ENCODE assay signal across 8 cellular contexts in genomic region chr3:45841701-45842491, GRCh38. TPM values are rescaled to one million over a fixed set of nuclear protein-coding genes. Genes with fewer than 3 reads are reported as not detected.
A peak's percentile ranks its signal among the peaks of the same experiment; 100 is the strongest.
DNase-seq lines count a peak whose midpoint lies in the region; ATAC-seq, FAIRE-seq and TF ChIP-seq lines count a peak whose summit lies in the region.

A gene with protein sequence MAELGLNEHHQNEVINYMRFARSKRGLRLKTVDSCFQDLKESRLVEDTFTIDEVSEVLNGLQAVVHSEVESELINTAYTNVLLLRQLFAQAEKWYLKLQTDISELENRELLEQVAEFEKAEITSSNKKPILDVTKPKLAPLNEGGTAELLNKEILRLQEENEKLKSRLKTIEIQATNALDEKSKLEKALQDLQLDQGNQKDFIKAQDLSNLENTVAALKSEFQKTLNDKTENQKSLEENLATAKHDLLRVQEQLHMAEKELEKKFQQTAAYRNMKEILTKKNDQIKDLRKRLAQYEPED (minus strand): TSS chr3:45842119. CDS start chr3:45841991, 128 bp downstream.

- 0 out of 3 replicates have a peak, but pooled peaks cover 2% of the 10 kb centered on the region for H3K9me3 ChIP-seq in A549

- no peak for FAIRE-seq in A549 (lab: Jason Lieb, UNC)

- CTCF ChIA-PET in A549 (lab: Yijun Ruan, JAX), result interaction anchor here (0.7 to 1.9 kb wide), 6 partner anchors 10 to 801 kb away, joined by 3 to 9 read pairs (median 4); no protein-coding TSS in a partner anchor

- peak within 1 kb of the TSS; percentile 62 to 77 for H3K27ac ChIP-seq in A549

- 8% methylated on average over 27 of the region's 52 CpGs for WGBS in A549 (ENCODE audit: missing lambda C conversion rate)

- no peak for TF ChIP-seq RAD21 in A549 (conservative IDR thresholded peaks at IDR 0.05 in 1 of 2, IDR thresholded peaks at IDR 0.05 in 1 of 2)

- peak within 1 kb of the TSS; percentile 98 for H3K4me3 ChIP-seq in A549

- TF ChIP-seq CTCF in A549 (IDR thresholded peaks at IDR 0.05), result no peak

- POLR2A ChIA-PET in A549 (lab: Yijun Ruan, JAX), result no interaction called here

- no peaks in the 10 kb centered on the region for H3K4me1 ChIP-seq in A549

- DNase-seq in A549 (ENCODE audit: low read depth in 1 of 2, low spot score in 1 of 2) (peak; percentile 81 to 97), NCI-H345 treated with DMSO at 0.1 percent for 48 hours (lab: John Stamatoyannopoulos, UW; ENCODE audit: unreplicated experiment) (peak; percentile 83), cerebellar cortex (ENCODE audit: low spot score) (peak; percentile 98), islet precursor cell (peak; percentile 95)
- peak; percentile 75 for DNase-seq in stimulated activated CD4-positive, alpha-beta T cell treated with anti-CD3 and anti-CD28 coated beads, Interleukin-12 subunit alpha, Interleukin-12 subunit beta, amount 100 ng/mL, for 4 hours

- peak; percentile 53 for TF ChIP-seq POLR2A in A549 (IDR thresholded peaks at IDR 0.05; ENCODE audit: low read length)

- peak within 1 kb of the TSS; percentile 68 for H3K4me2 ChIP-seq in A549

- TF ChIP-seq EP300 in A549 (IDR thresholded peaks at IDR 0.05), result no peak

- ATAC-seq in A549 (peak; percentile 93 to 97), GM18867 (IDR thresholded peaks at IDR 0.05; ENCODE audit: unreplicated experiment) (peak; percentile 94), HG03159 (IDR thresholded peaks at IDR 0.05; ENCODE audit: unreplicated experiment) (peak; percentile 90)
- peak; percentile 94 to 96 for ATAC-seq in activated CD4-positive, CD25-positive, alpha-beta regulatory T cell treated with anti-CD3 and anti-CD28 coated beads, Interleukin-2, amount 50 U/mL, for 24 hours

TF ChIP-seq in A549, 52 proteins besides CTCF, POLR2A, EP300 and RAD21 (continues in another document):
- TF ChIP-seq MAZ (IDR thresholded peaks at IDR 0.05; ENCODE audit: borderline replicate concordance, low read depth, low read length) (no peak), POLR2AphosphoS2 (conservative IDR thresholded peaks at IDR 0.05; ENCODE audit: low read length) (no peak), HOXA7 (CRISPR knock-in tag; IDR thresholded peaks at IDR 0.05) (no peak), FOXS1 (CRISPR knock-in tag; IDR thresholded peaks at IDR 0.05) (no peak), CBX2 (IDR thresholded peaks at IDR 0.05; ENCODE audit: borderline replicate concordance, low read depth) (no peak), HDAC2 (IDR thresholded peaks at IDR 0.05) (no peak), GATA3 (IDR thresholded peaks at IDR 0.05; ENCODE audit: borderline replicate concordance) (peak; percentile 18; the same call in 1 of the 2 replicates), KDM5A (IDR thresholded peaks at IDR 0.05) (no peak), CEBPB (IDR thresholded peaks at IDR 0.05) (peak; percentile 96 to 100), RNF2 (IDR thresholded peaks at IDR 0.05; ENCODE audit: borderline replicate concordance, low read depth) (no peak), CHD4 (IDR thresholded peaks at IDR 0.05; ENCODE audit: borderline replicate concordance) (no peak), RFX5 (IDR thresholded peaks at IDR 0.05) (0 out of 2 replicates have a peak, but pooled peaks have one; percentile 25), HOXB5 (CRISPR knock-in tag; IDR thresholded peaks at IDR 0.05) (0 out of 2 replicates have a peak, but pooled peaks have one; percentile 28), JUNB (IDR thresholded peaks at IDR 0.05) (no peak), NPAS2 (CRISPR knock-in tag; IDR thresholded peaks at IDR 0.05; ENCODE audit: borderline replicate concordance) (no peak), ZNF302 (CRISPR knock-in tag; IDR thresholded peaks at IDR 0.05) (no peak), ZSCAN20 (CRISPR knock-in tag; IDR thresholded peaks at IDR 0.05) (no peak), EHF (CRISPR knock-in tag; IDR thresholded peaks at IDR 0.05) (no peak; the same call in 1 of the 2 replicates), NFE2L2 (conservative IDR thresholded peaks at IDR 0.05; ENCODE audit: low read length) (no peak), HOXB13 (CRISPR knock-in tag; IDR thresholded peaks at IDR 0.05; ENCODE audit: low read depth) (0 out of 2 replicates have a peak, but pooled peaks have one; percentile 41), PBX3 (IDR thresholded peaks at IDR 0.05) (no peak), MYC (IDR thresholded peaks at IDR 0.05; ENCODE audit: borderline replicate concordance, low read length) (no peak), SREBF2 (IDR thresholded peaks at IDR 0.05) (no peak), BHLHE40 (IDR thresholded peaks at IDR 0.05; ENCODE audit: low read depth, low read length) (peak; percentile 66; the same call in 1 of the 2 replicates), FOSL2 (IDR thresholded peaks at IDR 0.05) (no peak), FOSL2 (CRISPR knock-in tag; IDR thresholded peaks at IDR 0.05) (no peak), CHD2 (IDR thresholded peaks at IDR 0.05; ENCODE audit: low read length, partially characterized antibody) (no peak), NR3C1 (IDR thresholded peaks at IDR 0.05) (no peak), ZC3H11A (IDR thresholded peaks at IDR 0.05) (no peak), SMC3 (IDR thresholded peaks at IDR 0.05) (no peak), KDM1A (IDR thresholded peaks at IDR 0.05; ENCODE audit: low read depth) (no peak), PHF8 (IDR thresholded peaks at IDR 0.05; ENCODE audit: borderline replicate concordance, low read depth) (peak; percentile 86), MAFK (IDR thresholded peaks at IDR 0.05; ENCODE audit: partially characterized antibody) (no peak)
- TF ChIP-seq, protein P1, sequence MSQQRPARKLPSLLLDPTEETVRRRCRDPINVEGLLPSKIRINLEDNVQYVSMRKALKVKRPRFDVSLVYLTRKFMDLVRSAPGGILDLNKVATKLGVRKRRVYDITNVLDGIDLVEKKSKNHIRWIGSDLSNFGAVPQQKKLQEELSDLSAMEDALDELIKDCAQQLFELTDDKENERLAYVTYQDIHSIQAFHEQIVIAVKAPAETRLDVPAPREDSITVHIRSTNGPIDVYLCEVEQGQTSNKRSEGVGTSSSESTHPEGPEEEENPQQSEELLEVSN (IDR thresholded peaks at IDR 0.05; ENCODE audit: borderline replicate concordance, low read depth), result peak; percentile 94
- TF ChIP-seq, protein P2, sequence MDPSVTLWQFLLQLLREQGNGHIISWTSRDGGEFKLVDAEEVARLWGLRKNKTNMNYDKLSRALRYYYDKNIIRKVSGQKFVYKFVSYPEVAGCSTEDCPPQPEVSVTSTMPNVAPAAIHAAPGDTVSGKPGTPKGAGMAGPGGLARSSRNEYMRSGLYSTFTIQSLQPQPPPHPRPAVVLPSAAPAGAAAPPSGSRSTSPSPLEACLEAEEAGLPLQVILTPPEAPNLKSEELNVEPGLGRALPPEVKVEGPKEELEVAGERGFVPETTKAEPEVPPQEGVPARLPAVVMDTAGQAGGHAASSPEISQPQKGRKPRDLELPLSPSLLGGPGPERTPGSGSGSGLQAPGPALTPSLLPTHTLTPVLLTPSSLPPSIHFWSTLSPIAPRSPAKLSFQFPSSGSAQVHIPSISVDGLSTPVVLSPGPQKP (IDR thresholded peaks at IDR 0.05; ENCODE audit: low read depth, low read length), result no peak
- TF ChIP-seq, protein P3, sequence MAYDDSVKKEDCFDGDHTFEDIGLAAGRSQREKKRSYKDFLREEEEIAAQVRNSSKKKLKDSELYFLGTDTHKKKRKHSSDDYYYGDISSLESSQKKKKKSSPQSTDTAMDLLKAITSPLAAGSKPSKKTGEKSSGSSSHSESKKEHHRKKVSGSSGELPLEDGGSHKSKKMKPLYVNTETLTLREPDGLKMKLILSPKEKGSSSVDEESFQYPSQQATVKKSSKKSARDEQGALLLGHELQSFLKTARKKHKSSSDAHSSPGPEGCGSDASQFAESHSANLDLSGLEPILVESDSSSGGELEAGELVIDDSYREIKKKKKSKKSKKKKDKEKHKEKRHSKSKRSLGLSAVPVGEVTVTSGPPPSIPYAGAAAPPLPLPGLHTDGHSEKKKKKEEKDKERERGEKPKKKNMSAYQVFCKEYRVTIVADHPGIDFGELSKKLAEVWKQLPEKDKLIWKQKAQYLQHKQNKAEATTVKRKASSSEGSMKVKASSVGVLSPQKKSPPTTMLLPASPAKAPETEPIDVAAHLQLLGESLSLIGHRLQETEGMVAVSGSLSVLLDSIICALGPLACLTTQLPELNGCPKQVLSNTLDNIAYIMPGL (CRISPR knock-in tag; IDR thresholded peaks at IDR 0.05; ENCODE audit: borderline replicate concordance), result no peak
- TF ChIP-seq, protein P4, sequence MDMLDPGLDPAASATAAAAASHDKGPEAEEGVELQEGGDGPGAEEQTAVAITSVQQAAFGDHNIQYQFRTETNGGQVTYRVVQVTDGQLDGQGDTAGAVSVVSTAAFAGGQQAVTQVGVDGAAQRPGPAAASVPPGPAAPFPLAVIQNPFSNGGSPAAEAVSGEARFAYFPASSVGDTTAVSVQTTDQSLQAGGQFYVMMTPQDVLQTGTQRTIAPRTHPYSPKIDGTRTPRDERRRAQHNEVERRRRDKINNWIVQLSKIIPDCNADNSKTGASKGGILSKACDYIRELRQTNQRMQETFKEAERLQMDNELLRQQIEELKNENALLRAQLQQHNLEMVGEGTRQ (IDR thresholded peaks at IDR 0.05), result peak; percentile 96
- TF ChIP-seq, protein P5, sequence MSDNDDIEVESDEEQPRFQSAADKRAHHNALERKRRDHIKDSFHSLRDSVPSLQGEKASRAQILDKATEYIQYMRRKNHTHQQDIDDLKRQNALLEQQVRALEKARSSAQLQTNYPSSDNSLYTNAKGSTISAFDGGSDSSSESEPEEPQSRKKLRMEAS (IDR thresholded peaks at IDR 0.05), result peak; percentile 90

RNA-seq across cellular contexts. Expression of the gene that starts here (rescaled TPM):
- polyA plus RNA-seq in A549 (2011; rRNA removed), result 21.3 and 25.0 TPM in 2 replicates
- 5.2 and 5.9 TPM in 2 replicates for polyA plus RNA-seq in A549 (2012; cell fraction: cytosol; rRNA removed)
- 3.7 and 7.5 TPM in 2 replicates for polyA plus RNA-seq in A549 (2012; cell fraction: nucleus; rRNA removed)
- 10.8 to 12.6 TPM (median 12.0 TPM) in 3 replicates for polyA plus RNA-seq in A549 (2017; fragmentation: RNase III; extraction: RNeasy Plus Mini Kit Qiagen cat#74134 plus additional on column Dnase treatment)
- 5.8 and 10.0 TPM in 2 replicates for polyA minus RNA-seq in A549 (2011; rRNA and poly(A)+ RNA removed)

Comparison
In these comparisons a context has a peak if more than half of its experiments do, and no peak if none do; other contexts are left out.
1. Peak in every context shown above with its lines: DNase-seq, ATAC-seq, H3K4me3 ChIP-seq and H3K27ac ChIP-seq.